In genomic region chr5:160105686-160106085, GRCh38 we compare ENCODE assay signal across 12 cellular contexts. TPM values are rescaled to one million over a fixed set of nuclear protein-coding genes. Genes with fewer than 3 reads are reported as not detected.
DNase-seq lines count a peak whose midpoint lies in the region; ATAC-seq, FAIRE-seq and TF ChIP-seq lines count a peak whose summit lies in the region.
"Had no signal": no experiment of that assay in that cellular context is flagged by ENCODE, and none has a peak within 500 bp of the region (broad histone marks: within the 10 kb centered on the region; RNA-seq: fewer than 3 reads in every experiment).

No MANE protein-coding gene starts in this region.

- WGBS in aorta, 2 donors: 53 to 65% methylated on average over 2 of the region's 2 CpGs

- H3K27me3 ChIP-seq in aorta (ENCODE audit: control insufficient read depth in 1 of 2, insufficient read depth in 2 of 2, low read length in 1 of 2): no peaks in the 10 kb centered on the region

- no peaks in the 10 kb centered on the region for H3K27me3 Mint-ChIP-seq in progenitor cell of endocrine pancreas
- H3K27me3 Mint-ChIP-seq: activated naive CD4-positive, alpha-beta T cell treated with anti-CD3 and anti-CD28 coated beads, Interleukin-2, amount 50 U/mL, for 24 hours; stimulated activated naive CD8-positive, alpha-beta T cell treated with anti-CD3 and anti-CD28 coated beads, Interleukin-15, Interleukin-2, amounts not matched to agents 100 ng/mL and 50 ng/mL, for 24 hours had no signal

- H3K4me3 Mint-ChIP-seq in progenitor cell of endocrine pancreas (ENCODE audit: low read depth): no peak overlapping the region
- H3K4me3 Mint-ChIP-seq: activated naive CD4-positive, alpha-beta T cell treated with anti-CD3 and anti-CD28 coated beads, Interleukin-2, amount 50 U/mL, for 24 hours; stimulated activated naive CD8-positive, alpha-beta T cell treated with anti-CD3 and anti-CD28 coated beads, Interleukin-15, Interleukin-2, amounts not matched to agents 100 ng/mL and 50 ng/mL, for 24 hours had no signal

- peaks cover 0 to 6% of the 10 kb centered on the region in 2 donors for H3K4me1 ChIP-seq in aorta (ENCODE audit: control insufficient read depth in 1 of 2, insufficient read depth in 2 of 2, low read length in 2 of 2)
- H3K4me1 ChIP-seq in kidney (ENCODE audit: control insufficient read depth in 1 of 2, insufficient read depth in 1 of 2, low read depth in 1 of 2, low read length in 2 of 2): peaks cover 4 to 5% of the 10 kb centered on the region in 2 donors

- intact Hi-C loops in aorta (cut with DNase I) (no loop called here), kidney (cut with DNase I) (no loop called here)

- DNase-seq in DMS79 treated with DMSO at 0.1 percent for 48 hours (lab: John Stamatoyannopoulos, UW) (peak; percentile 13), DMS79 (lab: John Stamatoyannopoulos, UW) (no peak), SIG-M5 treated with dmso at 0.1 percent for 504 hours (lab: John Stamatoyannopoulos, UW; ENCODE audit: unreplicated experiment) (peak; percentile 92), progenitor cell of endocrine pancreas (ENCODE audit: low spot score, unreplicated experiment) (no peak), aorta (no peak), kidney (no peak)
- DNase-seq in activated CD4-positive, alpha-beta T cell treated with anti-CD3 and anti-CD28 coated beads for 48 hours: no peak

- peaks cover 14% of the 10 kb centered on the region for H3K36me3 Mint-ChIP-seq in progenitor cell of endocrine pancreas (ENCODE audit: insufficient read depth)

- no peak for FAIRE-seq in kidney (lab: Jason Lieb, UNC)

- H3K9me3 ChIP-seq in aorta (ENCODE audit: control insufficient read depth, low read length) (no peaks in the 10 kb centered on the region), kidney (ENCODE audit: control insufficient read depth in 1 of 2, low read length in 2 of 2) (no peaks in the 10 kb centered on the region)

- H3K9ac ChIP-seq in kidney (ENCODE audit: low read length in 2 of 2): no peak overlapping the region

- no peaks in the 10 kb centered on the region for H3K9me3 Mint-ChIP-seq in progenitor cell of endocrine pancreas (ENCODE audit: low read depth)
- H3K9me3 Mint-ChIP-seq: activated naive CD4-positive, alpha-beta T cell treated with anti-CD3 and anti-CD28 coated beads, Interleukin-2, amount 50 U/mL, for 24 hours; stimulated activated naive CD8-positive, alpha-beta T cell treated with anti-CD3 and anti-CD28 coated beads, Interleukin-15, Interleukin-2, amounts not matched to agents 100 ng/mL and 50 ng/mL, for 24 hours had no signal

- ATAC-seq in HG02870 (IDR thresholded peaks at IDR 0.05; ENCODE audit: unreplicated experiment) (peak; percentile 91), aorta (ENCODE audit: low FRiP score) (no peak)

- H3K4me3 ChIP-seq in aorta (ENCODE audit: low read length in 2 of 2) (no peak overlapping the region), kidney (ENCODE audit: low read length in 2 of 2) (no peak overlapping the region)
- H3K4me3 ChIP-seq: lung had no signal

- H3K27ac ChIP-seq in aorta (ENCODE audit: low read depth in 1 of 2, low read length in 2 of 2) (no peak overlapping the region), kidney (ENCODE audit: low read depth in 2 of 2, low read length in 2 of 2) (no peak overlapping the region)
- H3K27ac ChIP-seq: 22Rv1 had no signal

- no peaks in the 10 kb centered on the region for H3K36me3 ChIP-seq in aorta (ENCODE audit: control insufficient read depth in 1 of 2, insufficient read depth in 2 of 2, low read length in 1 of 2)
- no peaks in the 10 kb centered on the region for H3K36me3 ChIP-seq in kidney (ENCODE audit: control insufficient read depth in 1 of 2, insufficient read depth in 2 of 2, low read length in 2 of 2)

- no peak for TF ChIP-seq CTCF in progenitor cell of endocrine pancreas (IDR thresholded peaks at IDR 0.05; ENCODE audit: unreplicated experiment)
- TF ChIP-seq CTCF in kidney (IDR thresholded peaks at IDR 0.05; ENCODE audit: borderline replicate concordance, extremely low read depth, insufficient read depth): no peak

- peaks cover 5% of the 10 kb centered on the region for H3K4me1 Mint-ChIP-seq in progenitor cell of endocrine pancreas (ENCODE audit: low read depth)

- peak overlapping the region; percentile 62 for H3K27ac Mint-ChIP-seq in progenitor cell of endocrine pancreas
- H3K27ac Mint-ChIP-seq: activated naive CD4-positive, alpha-beta T cell treated with anti-CD3 and anti-CD28 coated beads, Interleukin-2, amount 50 U/mL, for 24 hours; stimulated activated naive CD8-positive, alpha-beta T cell treated with anti-CD3 and anti-CD28 coated beads, Interleukin-15, Interleukin-2, amounts not matched to agents 100 ng/mL and 50 ng/mL, for 24 hours had no signal

RNA-seq across cellular contexts. Expression of gene PWWP2A, which starts 13.6 kb away (rescaled TPM):
- total RNA-seq in progenitor cell of endocrine pancreas (33.3 and 42.7 TPM in 2 replicates), aorta (10 to 100 TPM; 25.9 to 29.4 TPM), kidney (21.6 TPM)
- polyA plus RNA-seq in aorta (1 to 10 TPM; 4.3 to 6.8 TPM), kidney (ENCODE audit: insufficient read depth, low read depth, low replicate concordance) (6.3 TPM)

Comparison
In these comparisons a context has a peak if more than half of its experiments do, and no peak if none do; other contexts are left out.
1. DNase-seq: peak in DMS79 treated with DMSO at 0.1 percent for 48 hours (single experiment) and SIG-M5 treated with dmso at 0.1 percent for 504 hours (single experiment); none in DMS79 (single experiment), progenitor cell of endocrine pancreas (single experiment), aorta (0 of 2), activated CD4-positive, alpha-beta T cell treated with anti-CD3 and anti-CD28 coated beads for 48 hours (single experiment) and kidney (single experiment).